1 cellular context compared by ENCODE assay signal in genomic region chr20:50460608-50461268, GRCh38.
TF ChIP-seq lines count a peak whose summit lies in the region.

No MANE protein-coding gene starts in this region.

TF ChIP-seq in HepG2, 621 proteins besides CTCF, POLR2A, EP300 and RAD21 (continued from another document and continues in another):
- TF ChIP-seq, protein P1, sequence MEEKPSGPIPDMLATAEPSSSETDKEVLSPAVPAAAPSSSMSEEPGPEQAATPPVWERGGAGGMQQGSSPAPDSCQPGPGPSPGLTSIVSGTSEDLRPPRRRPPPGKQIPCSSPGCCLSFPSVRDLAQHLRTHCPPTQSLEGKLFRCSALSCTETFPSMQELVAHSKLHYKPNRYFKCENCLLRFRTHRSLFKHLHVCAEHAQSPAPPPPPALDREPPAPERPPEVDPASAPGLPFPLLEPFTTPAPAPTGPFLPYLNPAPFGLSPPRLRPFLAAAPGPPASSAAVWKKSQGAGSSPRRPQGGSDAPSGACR (CRISPR knock-in tag; IDR thresholded peaks at IDR 0.05): peak; percentile 57; the same call in 1 of the 2 replicates
- peak; percentile 77 for TF ChIP-seq ELF1 (CRISPR knock-in tag; IDR thresholded peaks at IDR 0.05)
- TF ChIP-seq ZMAT3 (CRISPR knock-in tag; conservative IDR thresholded peaks at IDR 0.05): no peak; the same call in 1 of the 2 replicates
- peak; percentile 50; the same call in 1 of the 2 replicates for TF ChIP-seq SRF (IDR thresholded peaks at IDR 0.05; ENCODE audit: low read depth, low read length)
- TF ChIP-seq NFIB (CRISPR knock-in tag; IDR thresholded peaks at IDR 0.05; ENCODE audit: borderline replicate concordance): no peak
- TF ChIP-seq ZBED4 (CRISPR knock-in tag; IDR thresholded peaks at IDR 0.05; ENCODE audit: borderline replicate concordance): peak; percentile 64; the same call in 1 of the 2 replicates
- TF ChIP-seq NR2C2 (CRISPR knock-in tag; IDR thresholded peaks at IDR 0.05; ENCODE audit: borderline replicate concordance): peak; percentile 27; the same call in 1 of the 2 replicates
- peak; percentile 69; the same call in 1 of the 2 replicates for TF ChIP-seq HNRNPL (IDR thresholded peaks at IDR 0.05; ENCODE audit: low read depth, low read length)
- 0 out of 2 replicates have a peak, but pooled peaks have one; percentile 60 for TF ChIP-seq SP4 (CRISPR knock-in tag; IDR thresholded peaks at IDR 0.05)
- no peak for TF ChIP-seq ZNF17 (CRISPR knock-in tag; IDR thresholded peaks at IDR 0.05)
- no peak for TF ChIP-seq ZUFSP (CRISPR knock-in tag; IDR thresholded peaks at IDR 0.05; ENCODE audit: borderline replicate concordance)
- no peak; the same call in 1 of the 2 replicates for TF ChIP-seq ZBTB1 (CRISPR knock-in tag; IDR thresholded peaks at IDR 0.05; ENCODE audit: borderline replicate concordance)
- TF ChIP-seq ZNF597 (CRISPR knock-in tag; IDR thresholded peaks at IDR 0.05): no peak
- peak; percentile 67; the same call in 1 of the 2 replicates for TF ChIP-seq ZBTB10 (CRISPR knock-in tag; IDR thresholded peaks at IDR 0.05; ENCODE audit: borderline replicate concordance)
- no peak for TF ChIP-seq SETDB1 (CRISPR knock-in tag; IDR thresholded peaks at IDR 0.05; ENCODE audit: borderline replicate concordance)
- TF ChIP-seq POGK (CRISPR knock-in tag; conservative IDR thresholded peaks at IDR 0.05): peak; percentile 93; the same call in 1 of the 2 replicates
- TF ChIP-seq JUND (CRISPR knock-in tag; IDR thresholded peaks at IDR 0.05): peak; percentile 52; the same call in 1 of the 2 replicates
- peak; percentile 90; the same call in 1 of the 2 replicates for TF ChIP-seq ZNF747 (CRISPR knock-in tag; IDR thresholded peaks at IDR 0.05; ENCODE audit: borderline replicate concordance)
- TF ChIP-seq PAWR (CRISPR knock-in tag; IDR thresholded peaks at IDR 0.05; ENCODE audit: borderline replicate concordance): no peak
- peak; percentile 73; the same call in 1 of the 2 replicates for TF ChIP-seq ZNF33B (CRISPR knock-in tag; IDR thresholded peaks at IDR 0.05)
- TF ChIP-seq ZNF326 (CRISPR knock-in tag; IDR thresholded peaks at IDR 0.05; ENCODE audit: borderline replicate concordance): no peak
- 0 out of 2 replicates have a peak, but pooled peaks have one; percentile 69 for TF ChIP-seq ZNF383 (CRISPR knock-in tag; IDR thresholded peaks at IDR 0.05; ENCODE audit: borderline replicate concordance)
- no peak; the same call in 1 of the 2 replicates for TF ChIP-seq SP2 (CRISPR knock-in tag; IDR thresholded peaks at IDR 0.05)
- peak; percentile 82 for TF ChIP-seq MIER2 (CRISPR knock-in tag; IDR thresholded peaks at IDR 0.05)
- TF ChIP-seq, protein P2, sequence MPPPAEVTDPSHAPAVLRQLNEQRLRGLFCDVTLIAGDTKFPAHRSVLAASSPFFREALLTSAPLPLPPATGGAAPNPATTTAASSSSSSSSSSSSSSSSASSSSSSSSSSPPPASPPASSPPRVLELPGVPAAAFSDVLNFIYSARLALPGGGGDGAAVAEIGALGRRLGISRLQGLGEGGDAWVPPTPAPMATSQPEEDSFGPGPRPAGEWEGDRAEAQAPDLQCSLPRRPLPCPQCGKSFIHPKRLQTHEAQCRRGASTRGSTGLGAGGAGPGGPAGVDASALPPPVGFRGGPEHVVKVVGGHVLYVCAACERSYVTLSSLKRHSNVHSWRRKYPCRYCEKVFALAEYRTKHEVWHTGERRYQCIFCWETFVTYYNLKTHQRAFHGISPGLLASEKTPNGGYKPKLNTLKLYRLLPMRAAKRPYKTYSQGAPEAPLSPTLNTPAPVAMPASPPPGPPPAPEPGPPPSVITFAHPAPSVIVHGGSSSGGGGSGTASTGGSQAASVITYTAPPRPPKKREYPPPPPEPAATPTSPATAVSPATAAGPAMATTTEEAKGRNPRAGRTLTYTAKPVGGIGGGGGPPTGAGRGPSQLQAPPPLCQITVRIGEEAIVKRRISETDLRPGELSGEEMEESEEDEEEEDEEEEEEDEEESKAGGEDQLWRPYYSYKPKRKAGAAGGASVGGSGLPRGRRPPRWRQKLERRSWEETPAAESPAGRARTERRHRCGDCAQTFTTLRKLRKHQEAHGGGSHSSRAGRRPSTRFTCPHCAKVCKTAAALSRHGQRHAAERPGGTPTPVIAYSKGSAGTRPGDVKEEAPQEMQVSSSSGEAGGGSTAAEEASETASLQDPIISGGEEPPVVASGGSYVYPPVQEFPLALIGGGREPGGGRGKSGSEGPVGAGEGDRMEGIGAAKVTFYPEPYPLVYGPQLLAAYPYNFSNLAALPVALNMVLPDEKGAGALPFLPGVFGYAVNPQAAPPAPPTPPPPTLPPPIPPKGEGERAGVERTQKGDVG (CRISPR knock-in tag; IDR thresholded peaks at IDR 0.05; ENCODE audit: borderline replicate concordance): peak; percentile 99; the same call in 1 of the 2 replicates
- TF ChIP-seq ZNF609 (CRISPR knock-in tag; IDR thresholded peaks at IDR 0.05; ENCODE audit: borderline replicate concordance): peak; percentile 82
- no peak for TF ChIP-seq KAT2B (IDR thresholded peaks at IDR 0.05; ENCODE audit: borderline replicate concordance, low read depth, low read length)
- TF ChIP-seq STAG1 (CRISPR knock-in tag; IDR thresholded peaks at IDR 0.05): peak; percentile 100
- TF ChIP-seq ZNF720 (CRISPR knock-in tag; IDR thresholded peaks at IDR 0.05): no peak
- TF ChIP-seq ZBTB8A (CRISPR knock-in tag; IDR thresholded peaks at IDR 0.05; ENCODE audit: borderline replicate concordance, low read depth): no peak
- TF ChIP-seq SIN3B (IDR thresholded peaks at IDR 0.05; ENCODE audit: low read length): no peak
- TF ChIP-seq ZMYM4 (CRISPR knock-in tag; IDR thresholded peaks at IDR 0.05): peak; percentile 86
- TF ChIP-seq RBFOX2 (IDR thresholded peaks at IDR 0.05; ENCODE audit: low read depth, low read length): peak; percentile 46; the same call in 1 of the 2 replicates
- no peak for TF ChIP-seq EZH2 (conservative IDR thresholded peaks at IDR 0.05; ENCODE audit: low read depth, low read length)
- no peak for TF ChIP-seq GPN1 (CRISPR knock-in tag; IDR thresholded peaks at IDR 0.05; ENCODE audit: borderline replicate concordance)
- TF ChIP-seq ZNF282 (IDR thresholded peaks at IDR 0.05; ENCODE audit: partially characterized antibody): no peak
- TF ChIP-seq ZNF446 (CRISPR knock-in tag; IDR thresholded peaks at IDR 0.05): no peak
